In genomic region chr3:172040078-172040975, GRCh38 we compare ENCODE assay signal across 8 cellular contexts. TPM values are rescaled to one million over a fixed set of nuclear protein-coding genes. Genes with fewer than 3 reads are reported as not detected.
DNase-seq lines count a peak whose midpoint lies in the region; ATAC-seq and TF ChIP-seq lines count a peak whose summit lies in the region.

No MANE protein-coding gene starts in this region.

- H3K4me2 ChIP-seq in SK-N-SH, result peak overlapping the region; percentile 86

- TF ChIP-seq RAD21 in SK-N-SH (IDR thresholded peaks at IDR 0.05; ENCODE audit: low read length), result peak; percentile 11; the same call in 1 of the 2 replicates

- intact Hi-C loops in CD8-positive, alpha-beta T cell (cut with DNase I, micrococcal nuclease), result loop anchor here (5.0 kb wide), 2 partner anchors 712 to 1683 kb away; partner anchors contain the start of genes ECT2 (in 1 of the 2) and SKIL (in 1 of the 2)

- no peaks in the 10 kb centered on the region for H3K36me3 ChIP-seq in CD8-positive, alpha-beta T cell (ENCODE audit: insufficient read depth, low read length)
- H3K36me3 ChIP-seq in SK-N-SH (replicated peaks in 1 of 2; ENCODE audit: control insufficient read depth in 1 of 2, insufficient read depth in 2 of 2, low read length in 1 of 2) (peaks cover 0 to 18% of the 10 kb centered on the region in 2 experiments), right atrium auricular region (no peaks in the 10 kb centered on the region)

- H3F3A ChIP-seq in SK-N-SH (replicated peaks; ENCODE audit: insufficient read depth), result peaks cover 5% of the 10 kb centered on the region

- no peaks in the 10 kb centered on the region for H3K9me3 Mint-ChIP-seq in CD8-positive, alpha-beta T cell
- H3K9me3 Mint-ChIP-seq in progenitor cell of endocrine pancreas (ENCODE audit: low read depth), result no peaks in the 10 kb centered on the region

- DNase-seq in CD8-positive, alpha-beta T cell, result peak in 4 of 7 experiments; percentile 26 to 55 (median 34)
- DNase-seq in HuH-7.5 (ENCODE audit: low spot score), result peak; percentile 71
- DNase-seq in SK-N-SH, result peak; percentile 86
- peak; percentile 51 for DNase-seq in astrocyte of the cerebellum (ENCODE audit: low read depth)
- peak; percentile 77 for DNase-seq in right atrium auricular region (ENCODE audit: low spot score)
- DNase-seq in progenitor cell of endocrine pancreas (ENCODE audit: low spot score, unreplicated experiment), result peak; percentile 46
- no peak for DNase-seq in SHP77 treated with DMSO at 0.1 percent for 48 hours (lab: John Stamatoyannopoulos, UW)

- H3K4me1 Mint-ChIP-seq in CD8-positive, alpha-beta T cell (ENCODE audit: low read depth), result peaks cover 37% of the 10 kb centered on the region
- H3K4me1 Mint-ChIP-seq in progenitor cell of endocrine pancreas (ENCODE audit: low read depth), result peaks cover 46% of the 10 kb centered on the region

- peaks cover 68% of the 10 kb centered on the region for H3K79me2 ChIP-seq in SK-N-SH (ENCODE audit: insufficient read depth)

- peak overlapping the region; percentile 61 for H3K27ac ChIP-seq in CD8-positive, alpha-beta T cell (ENCODE audit: low read depth, low read length)
- H3K27ac ChIP-seq in SK-N-SH (ENCODE audit: low read depth in 2 of 2, low read length in 1 of 2), result peak overlapping the region; percentile 89 to 97
- peak overlapping the region; percentile 99 for H3K27ac ChIP-seq in right atrium auricular region

- WGBS in SK-N-SH (ENCODE audit: low lambda C conversion rate), result 1% methylated on average over 31 of the region's 103 CpGs

- no peak overlapping the region for H3K27ac Mint-ChIP-seq in CD8-positive, alpha-beta T cell
- H3K27ac Mint-ChIP-seq in progenitor cell of endocrine pancreas, result peak overlapping the region; percentile 95

- ATAC-seq in CD8-positive, alpha-beta T cell, result peak; percentile 19
- peak; percentile 29 for ATAC-seq in GM19452 (IDR thresholded peaks at IDR 0.05; ENCODE audit: unreplicated experiment)

- no peak for TF ChIP-seq EP300 in SK-N-SH (IDR thresholded peaks at IDR 0.05; ENCODE audit: borderline replicate concordance in 1 of 2, low read depth in 1 of 2, low read length in 1 of 2)

- H3K27me3 Mint-ChIP-seq in CD8-positive, alpha-beta T cell (ENCODE audit: low read depth), result no peaks in the 10 kb centered on the region
- H3K27me3 Mint-ChIP-seq in progenitor cell of endocrine pancreas, result no peaks in the 10 kb centered on the region

- H3K4me3 Mint-ChIP-seq in CD8-positive, alpha-beta T cell, result peak overlapping the region; percentile 99
- peak overlapping the region; percentile 94 for H3K4me3 Mint-ChIP-seq in progenitor cell of endocrine pancreas (ENCODE audit: low read depth)

- no peak for TF ChIP-seq CTCF in CD8-positive, alpha-beta T cell (IDR thresholded peaks at IDR 0.05)
- TF ChIP-seq CTCF in SK-N-SH (IDR thresholded peaks at IDR 0.05), result peak; percentile 37
- peak; percentile 22 for TF ChIP-seq CTCF in astrocyte of the cerebellum (IDR thresholded peaks at IDR 0.05; ENCODE audit: low read depth, low read length, missing control alignments)
- TF ChIP-seq CTCF in right atrium auricular region (IDR thresholded peaks at IDR 0.05), result peak in 1 of 2 donors; percentile 52
- peak; percentile 21 for TF ChIP-seq CTCF in progenitor cell of endocrine pancreas (IDR thresholded peaks at IDR 0.05; ENCODE audit: unreplicated experiment)

- in situ Hi-C loops in astrocyte of the cerebellum (cut with HindIII; ENCODE audit: low sequenced_read_pairs), result no loop called here

- peaks cover 3% of the 10 kb centered on the region for H3K36me3 Mint-ChIP-seq in CD8-positive, alpha-beta T cell
- peaks cover 7% of the 10 kb centered on the region for H3K36me3 Mint-ChIP-seq in progenitor cell of endocrine pancreas (ENCODE audit: insufficient read depth)

- peak overlapping the region; percentile 90 for H3K4me3 ChIP-seq in CD8-positive, alpha-beta T cell (ENCODE audit: low read depth, low read length)
- H3K4me3 ChIP-seq in SK-N-SH (ENCODE audit: low read depth in 2 of 2, low read length in 1 of 2) (peak overlapping the region; percentile 84 to 94), astrocyte of the cerebellum (ENCODE audit: low read depth, low read length) (peak overlapping the region; percentile 96), right atrium auricular region (peak overlapping the region; percentile 93 to 99)

- no peaks in the 10 kb centered on the region for H3K9me2 ChIP-seq in SK-N-SH

- peaks cover 17% of the 10 kb centered on the region for H3K4me1 ChIP-seq in CD8-positive, alpha-beta T cell (ENCODE audit: insufficient read depth, low read length)
- H3K4me1 ChIP-seq in SK-N-SH (ENCODE audit: control insufficient read depth in 1 of 2, insufficient read depth in 2 of 2, low read depth in 1 of 2, low read length in 1 of 2), result peaks cover 6 to 10% of the 10 kb centered on the region in 2 experiments; a peak in 2 of 4 replicates
- H3K4me1 ChIP-seq in right atrium auricular region, result peaks cover 0 to 44% of the 10 kb centered on the region in 2 donors

- no peak overlapping the region; the same call in 1 of the 2 replicates for H2AFZ ChIP-seq in SK-N-SH (ENCODE audit: low read depth)

- CTCF ChIA-PET in CD8-positive, alpha-beta T cell (lab: Charles Lee), result interaction anchor here (0.6 to 1.5 kb wide), 4 partner anchors 13 to 421 kb away, joined by 3 to 5 read pairs (median 3); no protein-coding TSS in a partner anchor
- CTCF ChIA-PET in SK-N-SH (lab: Yijun Ruan, JAX), result interaction anchor here (0.6 to 1.7 kb wide), 8 partner anchors 10 to 334 kb away, joined by 3 to 5 read pairs (median 3); no protein-coding TSS in a partner anchor

- peaks cover 40% of the 10 kb centered on the region for H4K20me1 ChIP-seq in SK-N-SH (ENCODE audit: insufficient read depth)

- H3K9ac ChIP-seq in SK-N-SH, result peak overlapping the region; percentile 99

- POLR2A ChIA-PET in CD8-positive, alpha-beta T cell (lab: Charles Lee), result no interaction called here
- POLR2A ChIA-PET in SK-N-SH (lab: Yijun Ruan, JAX), result no interaction called here

- no peaks in the 10 kb centered on the region for H3K9me3 ChIP-seq in CD8-positive, alpha-beta T cell (ENCODE audit: low read length)
- H3K9me3 ChIP-seq in SK-N-SH (no peaks in the 10 kb centered on the region), right atrium auricular region (no peaks in the 10 kb centered on the region)

- no peaks in the 10 kb centered on the region for H3K27me3 ChIP-seq in CD8-positive, alpha-beta T cell (ENCODE audit: insufficient read depth, low read length)
- H3K27me3 ChIP-seq in SK-N-SH (ENCODE audit: insufficient read depth) (no peaks in the 10 kb centered on the region), right atrium auricular region (no peaks in the 10 kb centered on the region)

TF ChIP-seq in SK-N-SH, 30 proteins besides CTCF, POLR2A, EP300 and RAD21 (continues in another document):
- TF ChIP-seq FOXM1 (IDR thresholded peaks at IDR 0.05; ENCODE audit: low read depth), result no peak
- no peak for TF ChIP-seq FOXJ3 (CRISPR knock-in tag; IDR thresholded peaks at IDR 0.05)
- TF ChIP-seq IRF3 (IDR thresholded peaks at IDR 0.05; ENCODE audit: low read depth, low read length), result no peak
- no peak for TF ChIP-seq USF1 (IDR thresholded peaks at IDR 0.05; ENCODE audit: borderline replicate concordance, low read depth)
- peak; percentile 41; the same call in 1 of the 2 replicates for TF ChIP-seq TCF12 (IDR thresholded peaks at IDR 0.05)
- TF ChIP-seq SMC3 (IDR thresholded peaks at IDR 0.05; ENCODE audit: low read depth, low read length), result 0 out of 2 replicates have a peak, but pooled peaks have one; percentile 4
- no peak for TF ChIP-seq REST (IDR thresholded peaks at IDR 0.05; ENCODE audit: low read depth, low read length)

RNA-seq across cellular contexts. Expression of gene FNDC3B, which starts 0.9 kb away (rescaled TPM):
- total RNA-seq in CD8-positive, alpha-beta T cell, result 10 to 100 TPM; 13.2 to 14.4 TPM
- polyA plus RNA-seq in SK-N-SH (2012; rRNA removed), result 10.4 TPM in 2 replicates
- polyA plus RNA-seq in SK-N-SH (2012; cell fraction: cytosol; rRNA removed), result 14.7 and 17.1 TPM in 2 replicates
- 12.5 and 21.9 TPM in 2 replicates for polyA plus RNA-seq in SK-N-SH (2012; cell fraction: nucleus; rRNA removed)
- 10 to 100 TPM; 57.6 to 69.3 TPM for total RNA-seq in right atrium auricular region
- total RNA-seq in progenitor cell of endocrine pancreas, result 158 and 161 TPM in 2 replicates
